7 cellular contexts compared by ENCODE assay signal in genomic region chr1:24030976-24031516, GRCh38. TPM values are rescaled to one million over a fixed set of nuclear protein-coding genes. Genes with fewer than 3 reads are reported as not detected.
DNase-seq lines count a peak whose midpoint lies in the region; ATAC-seq, FAIRE-seq and TF ChIP-seq lines count a peak whose summit lies in the region.
"Not testable (repeated sequence)": the region's sequence is repeated elsewhere in the genome, so short reads cannot be mapped to it uniquely, and the experiment has no call there.

No MANE protein-coding gene starts in this region.

- H3K79me1 ChIP-seq in mesenchymal stem cell (replicated peaks; ENCODE audit: low read length, poor library complexity, severe bottlenecking), result not testable (repeated sequence)

- H3K4ac ChIP-seq in mesenchymal stem cell (ENCODE audit: low read depth in 1 of 2, low read length in 2 of 2), result not testable (repeated sequence)

- not testable (repeated sequence) for ATAC-seq in Panc1
- peak; percentile 43 for ATAC-seq in gastroesophageal sphincter
- peak; percentile 62 for ATAC-seq in sciatic nerve

- peak; percentile 11 for FAIRE-seq in GM19239 (lab: Jason Lieb, UNC)

- not testable (repeated sequence) for H3K18ac ChIP-seq in mesenchymal stem cell (ENCODE audit: low read depth in 1 of 2, low read length in 2 of 2)

- not testable (repeated sequence) for H3K4me1 ChIP-seq in Panc1 (ENCODE audit: control insufficient read depth, insufficient read depth, low read length); gastroesophageal sphincter; mesenchymal stem cell (ENCODE audit: control insufficient read depth, insufficient read depth, low read depth, low read length); thyroid gland

- in situ Hi-C loops in Panc1 (cut with HindIII; ENCODE audit: low pct_unique_long_range_greater_than_20kb, low sequenced_read_pairs), result not testable (repeated sequence)

- not testable (repeated sequence) for H2BK120ac ChIP-seq in mesenchymal stem cell (ENCODE audit: low read depth, low read length)

- not testable (repeated sequence) for H2AFZ ChIP-seq in mesenchymal stem cell (ENCODE audit: low read depth, low read length)

- H3K9ac ChIP-seq in mesenchymal stem cell (ENCODE audit: low read length), result peak overlapping the region; percentile 74

- TF ChIP-seq POLR2A in gastroesophageal sphincter (IDR thresholded peaks at IDR 0.05); thyroid gland (IDR thresholded peaks at IDR 0.05): not testable (repeated sequence)

- H3K4me3 ChIP-seq in AG10803 (ENCODE audit: low read length); Panc1 (ENCODE audit: low read depth in 2 of 2, low read length in 2 of 2); gastroesophageal sphincter; mesenchymal stem cell (ENCODE audit: insufficient read depth in 1 of 2, low read depth in 1 of 2, low read length in 2 of 2); thyroid gland (replicated peaks in 1 of 3): not testable (repeated sequence)

- not testable (repeated sequence) for H4K91ac ChIP-seq in mesenchymal stem cell (ENCODE audit: low read length)

- TF ChIP-seq CTCF in AG10803 (conservative IDR thresholded peaks at IDR 0.05; ENCODE audit: low read length); Panc1 (IDR thresholded peaks at IDR 0.05); gastroesophageal sphincter (IDR thresholded peaks at IDR 0.05); thyroid gland (IDR thresholded peaks at IDR 0.05): not testable (repeated sequence)

- not testable (repeated sequence) for H2AK5ac ChIP-seq in mesenchymal stem cell (ENCODE audit: low read length, severe bottlenecking)

- DNase-seq in AG10803 (ENCODE audit: low read depth), result peak; percentile 79
- DNase-seq in GM19239 (ENCODE audit: insufficient read length, low spot score); Panc1 (ENCODE audit: low read depth, low spot score); mesenchymal stem cell; sciatic nerve (ENCODE audit: low spot score); thyroid gland: not testable (repeated sequence)

- not testable (repeated sequence) for H3K23ac ChIP-seq in mesenchymal stem cell (ENCODE audit: low read length in 2 of 2)

- H2BK15ac ChIP-seq in mesenchymal stem cell (ENCODE audit: low read depth, poor library complexity, severe bottlenecking), result not testable (repeated sequence)

- not testable (repeated sequence) for H3K4me2 ChIP-seq in mesenchymal stem cell (ENCODE audit: low read length, poor library complexity, severe bottlenecking)

- H3K9me3 ChIP-seq in Panc1 (ENCODE audit: control insufficient read depth, insufficient read depth, low read depth, low read length); gastroesophageal sphincter; mesenchymal stem cell (ENCODE audit: control insufficient read depth, low read length); thyroid gland: not testable (repeated sequence)

- not testable (repeated sequence) for H3K36me3 ChIP-seq in Panc1 (ENCODE audit: control insufficient read depth, insufficient read depth, low read length); gastroesophageal sphincter; mesenchymal stem cell (ENCODE audit: control insufficient read depth in 1 of 2, insufficient read depth in 2 of 2, low read depth in 1 of 2, low read length in 2 of 2); thyroid gland

- not testable (repeated sequence) for H3K27me3 ChIP-seq in Panc1 (ENCODE audit: control insufficient read depth, insufficient read depth, low read length); gastroesophageal sphincter; mesenchymal stem cell (ENCODE audit: control insufficient read depth in 1 of 2, insufficient read depth in 1 of 2, low read length in 2 of 2); thyroid gland

- not testable (repeated sequence) for H4K8ac ChIP-seq in mesenchymal stem cell (ENCODE audit: low read length)

- WGBS in gastroesophageal sphincter (ENCODE audit: low coverage in 1 of 2), 2 donors, result 58 to 62% methylated on average over 5 to 7 of the region's 7 CpGs
- WGBS in mesenchymal stem cell, result 97% methylated on average over 3 of the region's 7 CpGs
- WGBS in thyroid gland, 2 donors, result 78 to 82% methylated on average over 7 of the region's 7 CpGs

- BruUV-seq in Panc1 (replicated peaks; lab: Mats Ljungman, UMichigan), result not testable (repeated sequence)

- intact Hi-C loops in Panc1 (cut with micrococcal nuclease; ENCODE audit: unreplicated experiment); sciatic nerve (cut with DNase I); thyroid gland (cut with DNase I): not testable (repeated sequence)

- CTCF ChIA-PET in Panc1 (lab: Charles Lee), result not testable (repeated sequence)

- TF ChIP-seq EP300 in gastroesophageal sphincter (IDR thresholded peaks at IDR 0.05), result not testable (repeated sequence)

- not testable (repeated sequence) for H2BK5ac ChIP-seq in mesenchymal stem cell (ENCODE audit: low read depth, low read length, poor library complexity, severe bottlenecking)

- H2BK12ac ChIP-seq in mesenchymal stem cell (ENCODE audit: low read length in 2 of 2), result not testable (repeated sequence)

- H3K27ac ChIP-seq in Panc1 (ENCODE audit: low read length), result peak overlapping the region; percentile 6; the same call in 1 of the 2 replicates
- H3K27ac ChIP-seq in gastroesophageal sphincter; mesenchymal stem cell (ENCODE audit: low read length, poor library complexity, severe bottlenecking): not testable (repeated sequence)
- peak overlapping the region in 2 of 3 donors; percentile 52 to 65 for H3K27ac ChIP-seq in thyroid gland

- H3K14ac ChIP-seq in mesenchymal stem cell (ENCODE audit: low read length in 2 of 2), result not testable (repeated sequence)

- POLR2A ChIA-PET in Panc1 (lab: Charles Lee), result interaction anchor here (0.6 kb wide), 1 partner anchor 16 kb away, joined by 3 read pairs; no protein-coding TSS in a partner anchor

RNA-seq across cellular contexts. Expression of gene SRSF10, which starts 50.9 kb away (rescaled TPM):
- total RNA-seq in Panc1 (2021; ENCODE audit: unreplicated experiment) (137 TPM), gastroesophageal sphincter (100 to 1,000 TPM in 1 of 4 donors, 10 to 100 TPM in 3; 51.5 to 117 (median 76.2) TPM), sciatic nerve (92.1 TPM), thyroid gland (100 to 1,000 TPM; 158 to 193 (median 172) TPM)
- polyA plus RNA-seq in Panc1 (2012; ENCODE audit: insufficient read length), result 80.1 TPM
- 56.5 TPM for polyA plus RNA-seq in mesenchymal stem cell (2013, experiment 1 of 2)
- polyA plus RNA-seq in mesenchymal stem cell (2013, experiment 2 of 2), result 54.6 TPM
